ENCODE assay signal across 13 cellular contexts in genomic region chr15:67690936-67691335, GRCh38.
A peak's percentile ranks its signal among the peaks of the same experiment; 100 is the strongest.
DNase-seq lines count a peak whose midpoint lies in the region; ATAC-seq, FAIRE-seq and TF ChIP-seq lines count a peak whose summit lies in the region.
"Had no signal": no experiment of that assay in that cellular context is flagged by ENCODE, and none has a peak within 500 bp of the region (broad histone marks: within the 10 kb centered on the region; RNA-seq: fewer than 3 reads in every experiment).

No MANE protein-coding gene starts in this region.

- no peak for TF ChIP-seq CTCF in astrocyte (IDR thresholded peaks at IDR 0.05; ENCODE audit: insufficient read depth, low read depth, low read length)

- H3K27ac ChIP-seq in astrocyte (ENCODE audit: low read depth, low read length) = no peak overlapping the region
- H3K27ac ChIP-seq: transverse colon had no signal

- peaks cover under 1% of the 10 kb centered on the region for H3K9me3 ChIP-seq in astrocyte (ENCODE audit: insufficient read depth, low read depth, low read length)

- H3K27me3 Mint-ChIP-seq in astrocyte (ENCODE audit: low read depth, unreplicated experiment) = no peaks in the 10 kb centered on the region
- H3K27me3 Mint-ChIP-seq: activated B cell treated with CpG ODN at 0.5 μM for 24 hours had no signal

- no peaks in the 10 kb centered on the region for H3K4me1 Mint-ChIP-seq in astrocyte (ENCODE audit: low read depth, unreplicated experiment)
- H3K4me1 Mint-ChIP-seq: activated B cell treated with CpG ODN at 0.5 μM for 24 hours had no signal

- H3K27me3 ChIP-seq in astrocyte (ENCODE audit: insufficient read depth, low read length) = peaks cover 23% of the 10 kb centered on the region
- H3K27me3 ChIP-seq: MG63, transverse colon had no signal

- peaks cover 3% of the 10 kb centered on the region for H3K36me3 Mint-ChIP-seq in astrocyte (ENCODE audit: low read depth, unreplicated experiment)

- peaks cover 5% of the 10 kb centered on the region for H4K20me1 ChIP-seq in astrocyte (ENCODE audit: insufficient read depth, low read length)

- H3K27ac Mint-ChIP-seq in astrocyte (ENCODE audit: unreplicated experiment) = no peak overlapping the region
- H3K27ac Mint-ChIP-seq: activated B cell treated with CpG ODN at 0.5 μM for 24 hours, GM23338 had no signal

- H3K36me3 ChIP-seq in astrocyte (ENCODE audit: insufficient read depth, low read length) = no peaks in the 10 kb centered on the region
- H3K36me3 ChIP-seq: MG63, transverse colon had no signal

- peak; percentile 26 for DNase-seq in NCI-H1105 treated with DMSO at 0.1 percent for 48 hours (lab: John Stamatoyannopoulos, UW)
- DNase-seq in NCI-H1105 (lab: John Stamatoyannopoulos, UW) = no peak
- peak; percentile 81 for DNase-seq in NCI-H2029 treated with DMSO at 0.1 percent for 48 hours (lab: John Stamatoyannopoulos, UW)
- DNase-seq in astrocyte (ENCODE audit: low read depth) = peak; percentile 90
- DNase-seq in pons (ENCODE audit: low spot score) = peak; percentile 16
- no peak for DNase-seq in OCI-M2 (lab: John Stamatoyannopoulos, UW; ENCODE audit: unreplicated experiment)
- DNase-seq: 8988T, activated B cell treated with CpG ODN at 0.5 μM for 24 hours, MG63, transverse colon had no signal

- H3K4me2 ChIP-seq in astrocyte (ENCODE audit: low read length) = no peak overlapping the region
- H3K4me2 ChIP-seq: GM23338 had no signal

- H3K9ac ChIP-seq in astrocyte (ENCODE audit: low read length) = no peak overlapping the region

- ATAC-seq in HG03039 (IDR thresholded peaks at IDR 0.05; ENCODE audit: unreplicated experiment) (no peak), HG03139 (IDR thresholded peaks at IDR 0.05; ENCODE audit: unreplicated experiment) (no peak)

- H3K9me3 Mint-ChIP-seq in astrocyte (ENCODE audit: unreplicated experiment) = no peaks in the 10 kb centered on the region

- no peak overlapping the region for H3K4me3 Mint-ChIP-seq in astrocyte (ENCODE audit: unreplicated experiment)
- H3K4me3 Mint-ChIP-seq: activated B cell treated with CpG ODN at 0.5 μM for 24 hours, GM23338 had no signal

- no peaks in the 10 kb centered on the region for H3K4me1 ChIP-seq in astrocyte (ENCODE audit: insufficient read depth, low read length)
- H3K4me1 ChIP-seq: transverse colon had no signal

- H3K79me2 ChIP-seq in astrocyte (ENCODE audit: insufficient read depth, low read length) = no peaks in the 10 kb centered on the region

- no peak overlapping the region for H3K4me3 ChIP-seq in astrocyte (ENCODE audit: insufficient read depth, low read depth, low read length)
- H3K4me3 ChIP-seq: GM23338, MG63, transverse colon had no signal

- H2AFZ ChIP-seq in astrocyte (ENCODE audit: low read depth, low read length) = no peak overlapping the region
- H2AFZ ChIP-seq: GM23338 had no signal

- FAIRE-seq in astrocyte (lab: Jason Lieb, UNC) = peak; percentile 52

Comparison
In these comparisons a context has a peak if more than half of its experiments do, and no peak if none do; other contexts are left out.
1. DNase-seq: peak in NCI-H1105 treated with DMSO at 0.1 percent for 48 hours (single experiment), NCI-H2029 treated with DMSO at 0.1 percent for 48 hours (single experiment), astrocyte (single experiment) and pons (single experiment); none in NCI-H1105 (single experiment) and OCI-M2 (single experiment).